In genomic region chr16:69853481-69853880, GRCh38 we compare ENCODE assay signal across 16 cellular contexts.
DNase-seq lines count a peak whose midpoint lies in the region; TF ChIP-seq lines count a peak whose summit lies in the region.
"Had no signal": no experiment of that assay in that cellular context is flagged by ENCODE, and none has a peak within 500 bp of the region (broad histone marks: within the 10 kb centered on the region; RNA-seq: fewer than 3 reads in every experiment).

No MANE protein-coding gene starts in this region.

- no peak overlapping the region for H2BK20ac ChIP-seq in H9 (ENCODE audit: low read depth, low read length, poor library complexity, severe bottlenecking)

- H3K27ac Mint-ChIP-seq in H9 = peak overlapping the region; percentile 15 to 41 (median 19); a peak in 3 of 7 replicates

- H4K91ac ChIP-seq in H9 (ENCODE audit: insufficient read length, low read depth, low read length) = no peak overlapping the region

- peaks cover 0 to 11% (median 0%) of the 10 kb centered on the region in 3 experiments; a peak in 5 of 7 replicates for H3K36me3 Mint-ChIP-seq in H9 (ENCODE audit: insufficient read depth in 1 of 3, low read depth in 3 of 3)

- H4K8ac ChIP-seq in H9 (replicated peaks; ENCODE audit: insufficient read length, low read depth, low read length) (no peak overlapping the region), mesendoderm (ENCODE audit: low read depth, low read length) (no peak overlapping the region)

- H3K4me1 ChIP-seq in H9 (ENCODE audit: insufficient read depth, low read length) (no peaks in the 10 kb centered on the region), mesendoderm (ENCODE audit: control insufficient read depth, low read depth, low read length) (no peaks in the 10 kb centered on the region)
- H3K4me1 ChIP-seq: HAP-1 had no signal

- H3K36me3 ChIP-seq in mesendoderm (ENCODE audit: control insufficient read depth, insufficient read depth, low read length) = no peaks in the 10 kb centered on the region
- H3K36me3 ChIP-seq: HAP-1 had no signal

- no peak overlapping the region for H2BK120ac ChIP-seq in H9 (ENCODE audit: low read depth, low read length, poor library complexity, severe bottlenecking)
- H2BK120ac ChIP-seq in mesendoderm (ENCODE audit: low read depth, low read length) = no peak overlapping the region

- H3K9me3 ChIP-seq in H9 (ENCODE audit: control insufficient read depth, low read depth, low read length) = no peaks in the 10 kb centered on the region
- H3K9me3 ChIP-seq: HAP-1 had no signal

- no peaks in the 10 kb centered on the region for H3K79me1 ChIP-seq in H9 (ENCODE audit: insufficient read depth, low read depth, low read length, poor library complexity, severe bottlenecking)
- H3K79me1 ChIP-seq in mesendoderm (ENCODE audit: low read length) = no peaks in the 10 kb centered on the region

- no peak overlapping the region for H3T11ph ChIP-seq in H9 (ENCODE audit: low read length)

- DNase-seq in H9 (no peak), mesendoderm (peak; percentile 88), SW480 (ENCODE audit: low spot score) (no peak), NCI-H524 (lab: John Stamatoyannopoulos, UW) (no peak), middle frontal gyrus (ENCODE audit: extremely low spot score, low spot score) (no peak)
- DNase-seq: C1 segment of cervical spinal cord; CD4-positive, alpha-beta memory T cell; DMS153; DND-41; GF-D8 had no signal

- no peak for TF ChIP-seq CTCF in H9 (conservative IDR thresholded peaks at IDR 0.05)

- H2BK12ac ChIP-seq in H9 (ENCODE audit: insufficient read length, low read depth, low read length) = no peak overlapping the region

- H3K23ac ChIP-seq in H9 (ENCODE audit: insufficient read length, low read depth, low read length) (no peak overlapping the region), mesendoderm (ENCODE audit: low read length) (no peak overlapping the region)

- no peak overlapping the region for H3K9ac ChIP-seq in H9 (ENCODE audit: extremely low read depth, insufficient read length, low read length)
- H3K9ac ChIP-seq in mesendoderm (ENCODE audit: low read length) = no peak overlapping the region

- no peak overlapping the region for H2AK5ac ChIP-seq in H9 (ENCODE audit: insufficient read length, low read length)
- H2AK5ac ChIP-seq in mesendoderm (ENCODE audit: low read length) = no peak overlapping the region

- no peak overlapping the region for H3K14ac ChIP-seq in H9 (ENCODE audit: insufficient read depth, low read length)

- H2BK5ac ChIP-seq in H9 (ENCODE audit: insufficient read length, low read length) (no peak overlapping the region), mesendoderm (ENCODE audit: low read length) (no peak overlapping the region)

- H3K56ac ChIP-seq in H9 (ENCODE audit: insufficient read length, low read depth, low read length) (no peak overlapping the region), mesendoderm (ENCODE audit: low read length) (no peak overlapping the region)

- WGBS in H9 (ENCODE audit: extremely low coverage, insufficient read length, low lambda C conversion rate) = no CpG with 5 or more reads among the region's 6 CpGs
- WGBS in mesendoderm (ENCODE audit: extremely low coverage, insufficient coverage, low lambda C conversion rate) = no CpG with 5 or more reads among the region's 6 CpGs

- no peaks in the 10 kb centered on the region for H3K27me3 ChIP-seq in H9 (ENCODE audit: insufficient read depth, low read length)
- H3K27me3 ChIP-seq in mesendoderm (ENCODE audit: insufficient read depth, low read length, poor library complexity) = no peaks in the 10 kb centered on the region

- no peak overlapping the region for H3K27ac ChIP-seq in H9 (ENCODE audit: insufficient read length, low read depth, low read length)
- peak overlapping the region; percentile 79 for H3K27ac ChIP-seq in cingulate gyrus (ENCODE audit: low read depth, low read length)
- H3K27ac ChIP-seq in mesendoderm (ENCODE audit: low read depth, low read length) = no peak overlapping the region
- peak overlapping the region; percentile 93 for H3K27ac ChIP-seq in temporal lobe (ENCODE audit: low read depth, low read length)

- no peak overlapping the region for H3K4me3 ChIP-seq in mesendoderm (ENCODE audit: low read length)
- H3K4me3 ChIP-seq: GM23338, HAP-1 had no signal

- no peak overlapping the region for H3K4ac ChIP-seq in H9 (ENCODE audit: low read depth, low read length)
- no peak overlapping the region for H3K4ac ChIP-seq in mesendoderm (ENCODE audit: low read depth, low read length)

- H3K18ac ChIP-seq in H9 (ENCODE audit: insufficient read length, low read depth, low read length) = no peak overlapping the region
- no peak overlapping the region for H3K18ac ChIP-seq in mesendoderm (ENCODE audit: low read length)

- no peaks in the 10 kb centered on the region for H4K20me1 ChIP-seq in H9 (ENCODE audit: control insufficient read depth, insufficient read depth, insufficient read length)

- H3K79me2 ChIP-seq in H9 (ENCODE audit: insufficient read depth, low read length) (no peaks in the 10 kb centered on the region), mesendoderm (ENCODE audit: control insufficient read depth, insufficient read depth, low read length) (no peaks in the 10 kb centered on the region)

- no peak overlapping the region for H2BK15ac ChIP-seq in H9 (ENCODE audit: low read depth, low read length)
- no peak overlapping the region for H2BK15ac ChIP-seq in mesendoderm (replicated peaks; ENCODE audit: low read depth)

- H3K4me3 Mint-ChIP-seq in H9 = no peak overlapping the region
- H3K4me3 Mint-ChIP-seq: B cell; CD4-positive, alpha-beta memory T cell; GM23338; IgD-negative memory B cell had no signal

- H3K23me2 ChIP-seq in H9 (ENCODE audit: insufficient read length, low read depth, low read length, poor library complexity, severe bottlenecking) = no peaks in the 10 kb centered on the region

- H3K9me3 Mint-ChIP-seq in H9 = no peaks in the 10 kb centered on the region
- H3K9me3 Mint-ChIP-seq: GM23338, IgD-negative memory B cell had no signal

- no peak overlapping the region for H2AFZ ChIP-seq in H9 (ENCODE audit: low read length)
- H2AFZ ChIP-seq: GM23338 had no signal

- no peaks in the 10 kb centered on the region for H3K27me3 Mint-ChIP-seq in H9 (ENCODE audit: low read depth)
- H3K27me3 Mint-ChIP-seq: B cell; CD4-positive, alpha-beta memory T cell; IgD-negative memory B cell had no signal

- H4K5ac ChIP-seq in H9 (ENCODE audit: insufficient read length, low read depth, low read length) (no peak overlapping the region), mesendoderm (ENCODE audit: low read length) (no peak overlapping the region)

- H3K4me1 Mint-ChIP-seq in H9 = no peaks in the 10 kb centered on the region

- H3K4me2 ChIP-seq in H9 (ENCODE audit: insufficient read depth, insufficient read length, low read length) (no peak overlapping the region), mesendoderm (ENCODE audit: low read length) (no peak overlapping the region)
- H3K4me2 ChIP-seq: GM23338 had no signal

Comparison
In these comparisons a context has a peak if more than half of its experiments do, and no peak if none do; other contexts are left out.
1. H3K27ac ChIP-seq: peak in cingulate gyrus (single experiment) and temporal lobe (single experiment); none in H9 (single experiment) and mesendoderm (single experiment).